ENCODE assay signal across 1 cellular context in genomic region chr3:125948951-125949350, GRCh38.
TF ChIP-seq lines count a peak whose summit lies in the region.

No MANE protein-coding gene starts in this region.

TF ChIP-seq in GM12878, 131 proteins besides CTCF, POLR2A, EP300 and RAD21:
- peak in 1 of 2 experiments; percentile 68; a peak in 2 of 4 replicates for TF ChIP-seq BHLHE40 (IDR thresholded peaks at IDR 0.05; ENCODE audit: borderline replicate concordance in 1 of 2, low read depth in 2 of 2, low read length in 1 of 2)
- TF ChIP-seq RAD51 (IDR thresholded peaks at IDR 0.05): peak; percentile 31; the same call in 1 of the 2 replicates
- TF ChIP-seq, protein P1, sequence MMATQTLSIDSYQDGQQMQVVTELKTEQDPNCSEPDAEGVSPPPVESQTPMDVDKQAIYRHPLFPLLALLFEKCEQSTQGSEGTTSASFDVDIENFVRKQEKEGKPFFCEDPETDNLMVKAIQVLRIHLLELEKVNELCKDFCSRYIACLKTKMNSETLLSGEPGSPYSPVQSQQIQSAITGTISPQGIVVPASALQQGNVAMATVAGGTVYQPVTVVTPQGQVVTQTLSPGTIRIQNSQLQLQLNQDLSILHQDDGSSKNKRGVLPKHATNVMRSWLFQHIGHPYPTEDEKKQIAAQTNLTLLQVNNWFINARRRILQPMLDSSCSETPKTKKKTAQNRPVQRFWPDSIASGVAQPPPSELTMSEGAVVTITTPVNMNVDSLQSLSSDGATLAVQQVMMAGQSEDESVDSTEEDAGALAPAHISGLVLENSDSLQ (IDR thresholded peaks at IDR 0.05): peak; percentile 62; the same call in 1 of the 2 replicates
TF ChIP-seq in GM12878: peak in this region for 3; not testable (repeated sequence) for 128.
